ENCODE assay signal across 26 cellular contexts in the genomic region with DNA sequence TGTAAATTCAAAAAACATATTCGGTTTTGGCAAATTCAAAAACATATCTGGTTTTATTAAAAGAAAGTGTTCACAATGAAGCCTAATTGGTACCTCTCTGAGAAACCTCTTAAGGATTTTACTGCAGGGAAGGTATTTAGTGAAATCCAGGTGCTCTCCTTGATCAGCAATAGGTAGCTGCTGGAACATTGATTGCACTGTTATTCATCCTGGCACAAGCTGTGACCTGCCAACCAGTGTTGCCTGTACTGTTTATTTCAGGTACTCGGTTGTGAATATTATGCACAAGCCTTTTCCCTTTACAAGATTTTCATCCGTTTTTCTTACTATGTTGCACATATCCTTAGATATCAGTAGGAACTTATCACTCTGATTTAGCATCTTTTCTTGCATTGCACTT.
DNase-seq lines count a peak whose midpoint lies in the region; ATAC-seq, FAIRE-seq and TF ChIP-seq lines count a peak whose summit lies in the region.
"Had no signal": no experiment of that assay in that cellular context is flagged by ENCODE, and none has a peak within 500 bp of the region (broad histone marks: within the 10 kb centered on the region; RNA-seq: fewer than 3 reads in every experiment).

No MANE protein-coding gene starts in this region.

- H3K4me2 ChIP-seq in keratinocyte (ENCODE audit: control insufficient read depth, extremely low read depth, insufficient read depth, low read depth, low read length) = peak overlapping the region; percentile 58

- H3K27ac ChIP-seq in RWPE2 (ENCODE audit: poor library complexity, severe bottlenecking) (no peak overlapping the region), keratinocyte (ENCODE audit: control insufficient read depth, insufficient read depth, low read length) (no peak overlapping the region), stomach (no peak overlapping the region)
- H3K27ac ChIP-seq: 22Rv1, GM23248, SK-N-MC had no signal

- H3K4me1 ChIP-seq in RWPE2 (ENCODE audit: insufficient read depth, poor library complexity, severe bottlenecking) (peaks cover 3% of the 10 kb centered on the region), keratinocyte (ENCODE audit: control insufficient read depth, extremely low read depth, insufficient read depth, low read length) (peaks cover 12% of the 10 kb centered on the region), stomach (no peaks in the 10 kb centered on the region)
- H3K4me1 ChIP-seq: BE2C had no signal

- H3K27me3 ChIP-seq in RWPE2 (ENCODE audit: insufficient read depth, poor library complexity, severe bottlenecking) = no peaks in the 10 kb centered on the region
- no peaks in the 10 kb centered on the region for H3K27me3 ChIP-seq in keratinocyte (ENCODE audit: control insufficient read depth, extremely low read depth, insufficient read depth, low read length)
- H3K27me3 ChIP-seq in stomach = no peaks in the 10 kb centered on the region
- H3K27me3 ChIP-seq: BE2C had no signal

- H3K27ac Mint-ChIP-seq in stimulated activated memory B cell treated with anti-CD40 and anti-IgM and Interleukin-4, amounts not matched to agents 10 μg/mL and 1 μg/mL and 100 μg/mL, for 72 hours = no peak overlapping the region
- H3K27ac Mint-ChIP-seq: CD4-positive, CD25-positive, alpha-beta regulatory T cell had no signal

- H3K9ac ChIP-seq in keratinocyte (ENCODE audit: control insufficient read depth, extremely low read depth, insufficient read depth, low read length) = no peak overlapping the region
- H3K9ac ChIP-seq: GM23248 had no signal

- H3K27me3 Mint-ChIP-seq in stimulated activated memory B cell treated with anti-CD40 and anti-IgM and Interleukin-4, amounts not matched to agents 10 μg/mL and 1 μg/mL and 100 μg/mL, for 72 hours = no peaks in the 10 kb centered on the region
- H3K27me3 Mint-ChIP-seq: CD4-positive, CD25-positive, alpha-beta regulatory T cell had no signal

- H3K79me2 ChIP-seq in keratinocyte (ENCODE audit: control insufficient read depth, insufficient read depth, low read length) = no peaks in the 10 kb centered on the region

- no peak overlapping the region for H2AFZ ChIP-seq in keratinocyte (ENCODE audit: control insufficient read depth, low read length)
- H2AFZ ChIP-seq: GM23248 had no signal

- WGBS in stomach, 5 donors = 77 to 86% (median 83%) methylated on average over 3 of the region's 3 CpGs

- no peaks in the 10 kb centered on the region for H4K20me1 ChIP-seq in keratinocyte (ENCODE audit: control insufficient read depth, extremely low read depth, insufficient read depth, low read length)

- no peak overlapping the region for H3K4me3 Mint-ChIP-seq in stimulated activated memory B cell treated with anti-CD40 and anti-IgM and Interleukin-4, amounts not matched to agents 10 μg/mL and 1 μg/mL and 100 μg/mL, for 72 hours
- H3K4me3 Mint-ChIP-seq: CD4-positive, CD25-positive, alpha-beta regulatory T cell had no signal

- H3K4me1 Mint-ChIP-seq in stimulated activated memory B cell treated with anti-CD40 and anti-IgM and Interleukin-4, amounts not matched to agents 10 μg/mL and 1 μg/mL and 100 μg/mL, for 72 hours = peaks cover 21% of the 10 kb centered on the region
- H3K4me1 Mint-ChIP-seq: CD4-positive, CD25-positive, alpha-beta regulatory T cell had no signal

- intact Hi-C loops in stomach (cut with DNase I; ENCODE audit: low total_unique reads) = no loop called here

- peak; percentile 30 for DNase-seq in DMS153 (lab: John Stamatoyannopoulos, UW)
- DNase-seq in DMS153 treated with DMSO at 0.1 percent for 48 hours (lab: John Stamatoyannopoulos, UW; ENCODE audit: unreplicated experiment) = no peak
- peak; percentile 29 for DNase-seq in NCI-H1105 (lab: John Stamatoyannopoulos, UW)
- no peak for DNase-seq in RWPE2 (ENCODE audit: low spot score)
- DNase-seq in keratinocyte (ENCODE audit: low read depth, low spot score) = peak; percentile 11
- no peak for DNase-seq in stomach
- DNase-seq in omental fat pad (ENCODE audit: low spot score) = no peak
- DNase-seq: BE2C; CD4-positive, CD25-positive, alpha-beta regulatory T cell; DMS53; GM23248; IMR-90; NCI-H1092 treated with DMSO at 0.1 percent for 48 hours; NCI-H146; NCI-H1930; NCI-H2107; NCI-H446 treated with DMSO at 0.1 percent for 48 hours; NCI-H526; NCI-H82; SIG-M5 had no signal

- no peak for TF ChIP-seq EP300 in stomach (IDR thresholded peaks at IDR 0.05)

- no peak for TF ChIP-seq POLR2A in stomach (IDR thresholded peaks at IDR 0.05)

- H3K36me3 ChIP-seq in RWPE2 (ENCODE audit: low read depth) (no peaks in the 10 kb centered on the region), keratinocyte (ENCODE audit: control insufficient read depth in 2 of 2, extremely low read depth in 1 of 2, insufficient read depth in 2 of 2, low read length in 2 of 2) (no peaks in the 10 kb centered on the region), stomach (no peaks in the 10 kb centered on the region)
- H3K36me3 ChIP-seq: BE2C had no signal

- no peaks in the 10 kb centered on the region for H3K9me3 Mint-ChIP-seq in stimulated activated memory B cell treated with anti-CD40 and anti-IgM and Interleukin-4, amounts not matched to agents 10 μg/mL and 1 μg/mL and 100 μg/mL, for 72 hours

- H3K36me3 Mint-ChIP-seq in stimulated activated memory B cell treated with anti-CD40 and anti-IgM and Interleukin-4, amounts not matched to agents 10 μg/mL and 1 μg/mL and 100 μg/mL, for 72 hours = no peaks in the 10 kb centered on the region
- H3K36me3 Mint-ChIP-seq: CD4-positive, CD25-positive, alpha-beta regulatory T cell had no signal

- TF ChIP-seq CTCF in RWPE2 (IDR thresholded peaks at IDR 0.05; ENCODE audit: poor library complexity, severe bottlenecking) = no peak
- no peak for TF ChIP-seq CTCF in keratinocyte (optimal IDR thresholded peaks at IDR 0.05 in 1 of 3, IDR thresholded peaks at IDR 0.05 in 1 of 3, conservative IDR thresholded peaks at IDR 0.05 in 1 of 3; ENCODE audit: extremely low read depth in 1 of 3, insufficient read depth in 2 of 3, low read length in 3 of 3)
- TF ChIP-seq CTCF in stomach (IDR thresholded peaks at IDR 0.05) = no peak
- no peak for TF ChIP-seq CTCF in omental fat pad (IDR thresholded peaks at IDR 0.05)

- FAIRE-seq in keratinocyte (lab: Jason Lieb, UNC) = peak; percentile 96
- FAIRE-seq: GM18507 had no signal

- H3K9me1 ChIP-seq in keratinocyte (ENCODE audit: control insufficient read depth, extremely low read depth, insufficient read depth, low read length) = no peaks in the 10 kb centered on the region

- ATAC-seq in RWPE2 (ENCODE audit: low read depth) = peak; percentile 85
- no peak for ATAC-seq in omental fat pad (ENCODE audit: low FRiP score)
- no peak for ATAC-seq in stimulated activated memory B cell treated with anti-CD40 and anti-IgM and Interleukin-4, amounts not matched to agents 10 μg/mL and 1 μg/mL and 100 μg/mL, for 72 hours
- ATAC-seq: HCT116, Panc1 had no signal

- dilution Hi-C loops in keratinocyte (cut with MboI; ENCODE audit: extremely low pct_ligation_motif_present, low sequenced_read_pairs) = no loop called here

- H3K4me3 ChIP-seq in RWPE2 (ENCODE audit: severe bottlenecking) = no peak overlapping the region
- H3K4me3 ChIP-seq in keratinocyte (ENCODE audit: control insufficient read depth in 2 of 3, extremely low read depth in 1 of 3, insufficient read depth in 2 of 3, low read depth in 1 of 3, low read length in 3 of 3) = peak overlapping the region in 1 of 3 experiments; percentile 29
- H3K4me3 ChIP-seq in stomach = no peak overlapping the region
- H3K4me3 ChIP-seq: GM23248, SK-N-MC had no signal

- H3K9me3 ChIP-seq in RWPE2 (ENCODE audit: severe bottlenecking) = no peaks in the 10 kb centered on the region
- H3K9me3 ChIP-seq in keratinocyte (ENCODE audit: control insufficient read depth, low read depth, low read length) = no peaks in the 10 kb centered on the region
- H3K9me3 ChIP-seq in stomach = no peaks in the 10 kb centered on the region
- H3K9me3 ChIP-seq: BE2C had no signal

Comparison
In these comparisons a context has a peak if more than half of its experiments do, and no peak if none do; other contexts are left out.
1. DNase-seq: peak in DMS153 (single experiment), NCI-H1105 (single experiment) and keratinocyte (single experiment); none in DMS153 treated with DMSO at 0.1 percent for 48 hours (single experiment), RWPE2 (single experiment), stomach (single experiment) and omental fat pad (single experiment).